18 cellular contexts compared by ENCODE assay signal in the genomic region with DNA sequence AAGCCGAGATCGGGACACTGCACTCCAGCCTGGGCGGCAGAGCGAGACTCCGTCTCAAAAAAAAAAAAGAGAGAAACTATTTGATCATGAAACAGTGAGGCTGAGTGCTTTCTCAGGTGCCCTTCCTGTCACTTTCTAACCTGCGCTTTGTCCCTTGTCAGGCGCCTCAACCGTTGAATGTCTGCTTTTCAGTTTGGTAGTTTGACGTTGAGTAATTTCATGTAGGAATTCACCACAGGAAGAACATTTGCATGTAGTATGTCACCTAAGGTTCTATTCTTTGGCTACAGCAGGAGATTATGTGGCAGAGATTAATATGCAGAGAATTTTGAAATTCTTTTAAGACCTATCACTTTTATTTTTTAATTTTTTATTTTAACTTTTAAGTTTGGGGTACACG. TPM values are rescaled to one million over a fixed set of nuclear protein-coding genes. Genes with fewer than 3 reads are reported as not detected.
DNase-seq lines count a peak whose midpoint lies in the region; ATAC-seq, FAIRE-seq and TF ChIP-seq lines count a peak whose summit lies in the region.
"Had no signal": no experiment of that assay in that cellular context is flagged by ENCODE, and none has a peak within 500 bp of the region (broad histone marks: within the 10 kb centered on the region; RNA-seq: fewer than 3 reads in every experiment).

No MANE protein-coding gene starts in this region.

- no peak for FAIRE-seq in GM12891 (lab: Jason Lieb, UNC)

- H3K4me2 ChIP-seq in BLaER1 treated with 17β-estradiol and CSF1 and Interleukin-3, amounts not matched to agents 10 nM and 100 nM: peak overlapping the region in 5 of 11 experiments; percentile 65 to 92 (median 81); a peak in 9 of 22 replicates
- H3K4me2 ChIP-seq in mesenchymal stem cell (ENCODE audit: low read length, poor library complexity, severe bottlenecking) (no peak overlapping the region), mammary epithelial cell (ENCODE audit: insufficient read depth, low read depth, low read length) (no peak overlapping the region)
- H3K4me2 ChIP-seq: BLaER1, KMS-11 had no signal

- H3K23ac ChIP-seq in mesenchymal stem cell (ENCODE audit: low read length in 2 of 2): no peak overlapping the region

- no peaks in the 10 kb centered on the region for H3K9me3 ChIP-seq in BLaER1 treated with 17β-estradiol and CSF1 and Interleukin-3, amounts not matched to agents 10 nM and 100 nM (replicated peaks in 1 of 11)
- no peaks in the 10 kb centered on the region for H3K9me3 ChIP-seq in mesenchymal stem cell (ENCODE audit: control insufficient read depth, low read length)
- no peaks in the 10 kb centered on the region for H3K9me3 ChIP-seq in mammary epithelial cell (replicated peaks; ENCODE audit: insufficient read depth, low read length)
- H3K9me3 ChIP-seq: BLaER1, SJSA1 had no signal

- TF ChIP-seq POLR2A in GM12891 (IDR thresholded peaks at IDR 0.05; ENCODE audit: low read depth, low read length): no peak

- H3K27me3 ChIP-seq in BLaER1 treated with 17β-estradiol and CSF1 and Interleukin-3, amounts not matched to agents 10 nM and 100 nM: no peaks in the 10 kb centered on the region
- H3K27me3 ChIP-seq in mesenchymal stem cell (ENCODE audit: control insufficient read depth in 1 of 2, insufficient read depth in 1 of 2, low read length in 2 of 2): no peaks in the 10 kb centered on the region
- H3K27me3 ChIP-seq in mammary epithelial cell (ENCODE audit: insufficient read depth, low read length): no peaks in the 10 kb centered on the region
- H3K27me3 ChIP-seq: BLaER1, SJSA1 had no signal

- no peak overlapping the region for H3K4ac ChIP-seq in mesenchymal stem cell (ENCODE audit: low read depth in 1 of 2, low read length in 2 of 2)

- peak; percentile 60 for ATAC-seq in HG02852 (IDR thresholded peaks at IDR 0.05; ENCODE audit: unreplicated experiment)
- ATAC-seq: PC-3 had no signal

- dilution Hi-C loops in mammary epithelial cell (cut with HindIII; ENCODE audit: low sequenced_read_pairs): no loop called here

- no peak overlapping the region for H3K18ac ChIP-seq in mesenchymal stem cell (ENCODE audit: low read depth in 1 of 2, low read length in 2 of 2)

- H2AFZ ChIP-seq in mesenchymal stem cell (ENCODE audit: low read depth, low read length) (no peak overlapping the region), mammary epithelial cell (ENCODE audit: low read depth, low read length) (no peak overlapping the region)
- H2AFZ ChIP-seq: GM23248 had no signal

- no peak overlapping the region for H4K8ac ChIP-seq in mesenchymal stem cell (ENCODE audit: low read length)

- no peak for TF ChIP-seq CTCF in mammary epithelial cell (conservative IDR thresholded peaks at IDR 0.05 in 1 of 2, IDR thresholded peaks at IDR 0.05 in 1 of 2; ENCODE audit: extremely low read depth in 1 of 2, insufficient read depth in 1 of 2, low read depth in 1 of 2, low read length in 2 of 2)

- 97% methylated on average over 10 of the region's 10 CpGs for WGBS in mesenchymal stem cell
- WGBS in mammary epithelial cell (ENCODE audit: low coverage, missing lambda C conversion rate): 99% methylated on average over 7 of the region's 10 CpGs

- BruUV-seq in mammary epithelial cell (replicated peaks; lab: Mats Ljungman, UMichigan): no TSS peak

- peaks cover 21% of the 10 kb centered on the region for H3K79me1 ChIP-seq in mesenchymal stem cell (replicated peaks; ENCODE audit: low read length, poor library complexity, severe bottlenecking)

- H2BK12ac ChIP-seq in mesenchymal stem cell (ENCODE audit: low read length in 2 of 2): no peak overlapping the region

- H2BK5ac ChIP-seq in mesenchymal stem cell (ENCODE audit: low read depth, low read length, poor library complexity, severe bottlenecking): no peak overlapping the region

- peak; percentile 20 for DNase-seq in GM12891 (ENCODE audit: insufficient read length, low spot score)
- no peak for DNase-seq in mesenchymal stem cell
- DNase-seq in A172 (ENCODE audit: low spot score): no peak
- no peak for DNase-seq in mammary epithelial cell
- no peak for DNase-seq in HCEC 1CT
- DNase-seq in SHP77 (lab: John Stamatoyannopoulos, UW): no peak
- DNase-seq: 8988T, GM23248, NCI-H1436 treated with DMSO at 0.1 percent for 48 hours, NCI-H2081, NCI-H774, PC-3 had no signal

- H3K9ac ChIP-seq in BLaER1 treated with 17β-estradiol and CSF1 and Interleukin-3, amounts not matched to agents 10 nM and 100 nM: peak overlapping the region in 1 of 11 experiments; percentile 57; a peak in 2 of 22 replicates
- H3K9ac ChIP-seq in mesenchymal stem cell (ENCODE audit: low read length) (no peak overlapping the region), mammary epithelial cell (ENCODE audit: insufficient read depth, low read length) (no peak overlapping the region)
- H3K9ac ChIP-seq: BLaER1, GM23248, KMS-11 had no signal

- intact Hi-C loops in mammary epithelial cell (cut with micrococcal nuclease): no loop called here

- H3K14ac ChIP-seq in mesenchymal stem cell (ENCODE audit: low read length in 2 of 2): no peak overlapping the region

- H4K91ac ChIP-seq in mesenchymal stem cell (ENCODE audit: low read length): no peak overlapping the region

- peaks cover 0 to 71% (median 44%) of the 10 kb centered on the region in 10 experiments; a peak in 14 of 20 replicates for H3K4me1 ChIP-seq in BLaER1 treated with 17β-estradiol and CSF1 and Interleukin-3, amounts not matched to agents 10 nM and 100 nM
- peaks cover 22% of the 10 kb centered on the region for H3K4me1 ChIP-seq in mesenchymal stem cell (ENCODE audit: control insufficient read depth, insufficient read depth, low read depth, low read length)
- peaks cover 8% of the 10 kb centered on the region for H3K4me1 ChIP-seq in mammary epithelial cell (ENCODE audit: insufficient read depth, low read length)
- H3K4me1 ChIP-seq: BLaER1 had no signal

- H2AK5ac ChIP-seq in mesenchymal stem cell (ENCODE audit: low read length, severe bottlenecking): peak overlapping the region; percentile 94

- peaks cover 51 to 100% (median 99%) of the 10 kb centered on the region in 11 experiments for H3K36me3 ChIP-seq in BLaER1 treated with 17β-estradiol and CSF1 and Interleukin-3, amounts not matched to agents 10 nM and 100 nM
- H3K36me3 ChIP-seq in mesenchymal stem cell (ENCODE audit: control insufficient read depth in 1 of 2, insufficient read depth in 2 of 2, low read depth in 1 of 2, low read length in 2 of 2): peaks cover 23 to 62% of the 10 kb centered on the region in 2 experiments
- peaks cover 21% of the 10 kb centered on the region for H3K36me3 ChIP-seq in mammary epithelial cell (ENCODE audit: insufficient read depth, low read length)

- peak overlapping the region in 6 of 11 experiments; percentile 58 to 81 (median 77); a peak in 9 of 22 replicates for H3K27ac ChIP-seq in BLaER1 treated with 17β-estradiol and CSF1 and Interleukin-3, amounts not matched to agents 10 nM and 100 nM
- H3K27ac ChIP-seq in mesenchymal stem cell (ENCODE audit: low read length, poor library complexity, severe bottlenecking) (no peak overlapping the region), mammary epithelial cell (ENCODE audit: insufficient read depth, low read depth, low read length) (no peak overlapping the region)
- H3K27ac ChIP-seq: BLaER1, KMS-11, RWPE1, SJSA1 had no signal

- H2BK15ac ChIP-seq in mesenchymal stem cell (ENCODE audit: low read depth, poor library complexity, severe bottlenecking): no peak overlapping the region

- H2BK120ac ChIP-seq in mesenchymal stem cell (ENCODE audit: low read depth, low read length): no peak overlapping the region

- peaks cover 0 to 32% (median 4%) of the 10 kb centered on the region in 11 experiments; a peak in 11 of 22 replicates for H4K20me1 ChIP-seq in BLaER1 treated with 17β-estradiol and CSF1 and Interleukin-3, amounts not matched to agents 10 nM and 100 nM
- H4K20me1 ChIP-seq in mammary epithelial cell (ENCODE audit: insufficient read depth, low read length): no peaks in the 10 kb centered on the region

- H3K79me2 ChIP-seq in mammary epithelial cell (ENCODE audit: insufficient read depth, low read length): peaks cover 16% of the 10 kb centered on the region

- in situ Hi-C loops in mammary epithelial cell (cut with MboI; ENCODE audit: low sequenced_read_pairs in 2 of 2): no loop called here

- CTCF ChIA-PET in mammary epithelial cell (lab: Charles Lee; ENCODE audit: low non-redundant PET): no interaction called here

- peak overlapping the region in 1 of 10 experiments; percentile 39; a peak in 1 of 20 replicates for H3K4me3 ChIP-seq in BLaER1 treated with 17β-estradiol and CSF1 and Interleukin-3, amounts not matched to agents 10 nM and 100 nM
- no peak overlapping the region for H3K4me3 ChIP-seq in mesenchymal stem cell (ENCODE audit: insufficient read depth in 1 of 2, low read depth in 1 of 2, low read length in 2 of 2)
- H3K4me3 ChIP-seq in mammary epithelial cell (replicated peaks in 1 of 3; ENCODE audit: insufficient read depth in 1 of 3, low read depth in 2 of 3, low read length in 3 of 3): no peak overlapping the region
- H3K4me3 ChIP-seq: BLaER1, GM23248, SJSA1 had no signal

TF ChIP-seq in GM12891, 5 proteins besides CTCF, POLR2A, EP300 and RAD21:
- no peak for TF ChIP-seq POLR2AphosphoS5 (IDR thresholded peaks at IDR 0.05; ENCODE audit: low read depth, low read length)

RNA-seq across cellular contexts. Expression of a gene that starts 57.2 kb away (rescaled TPM):
- 10.0 TPM for polyA plus RNA-seq in GM12891 (2012; ENCODE audit: low read depth, missing spikeins)
- 25.2 TPM for polyA plus RNA-seq in mesenchymal stem cell (2013, experiment 1 of 2)
- polyA plus RNA-seq in mesenchymal stem cell (2013, experiment 2 of 2): 25.0 TPM
- total RNA-seq in A172 (2014; rRNA removed; shearing (Covaris generic)): 51.5 and 65.9 TPM in 2 replicates
- 10 to 100 TPM; 42.5 to 47.1 TPM for total RNA-seq in mammary epithelial cell
- polyA plus RNA-seq in mammary epithelial cell: 42.4 TPM
- 135 TPM for polyA minus RNA-seq in mammary epithelial cell

Comparison
In these comparisons a context has a peak if more than half of its experiments do, and no peak if none do; other contexts are left out.
1. H3K27ac ChIP-seq: peak in BLaER1 treated with 17β-estradiol and CSF1 and Interleukin-3, amounts not matched to agents 10 nM and 100 nM (6 of 11); none in mesenchymal stem cell (single experiment) and mammary epithelial cell (single experiment).